In genomic region chr2:137772451-137772850, GRCh38 we compare ENCODE assay signal across 19 cellular contexts.
"Had no signal": no experiment of that assay in that cellular context is flagged by ENCODE, and none has a peak within 500 bp of the region (broad histone marks: within the 10 kb centered on the region; RNA-seq: fewer than 3 reads in every experiment).

No MANE protein-coding gene starts in this region.

- H3K27ac ChIP-seq: epithelial cell of prostate, esophagus muscularis mucosa, gastrocnemius medialis, heart right ventricle, ovary, right atrium auricular region, sigmoid colon, skin epidermis, stomach, thyroid gland had no signal

- H3K4me3 ChIP-seq: esophagus muscularis mucosa, gastrocnemius medialis, heart right ventricle, ovary, right atrium auricular region, sigmoid colon, skin epidermis, stomach, thyroid gland had no signal

- H3K36me3 Mint-ChIP-seq: naive thymus-derived CD4-positive, alpha-beta T cell; type B pancreatic cell had no signal

- FAIRE-seq: urothelium cell line had no signal

- H3K4me3 Mint-ChIP-seq: naive thymus-derived CD4-positive, alpha-beta T cell; type B pancreatic cell had no signal

- H3K9me3 ChIP-seq: gastrocnemius medialis, ovary, right atrium auricular region, sigmoid colon, stomach, thyroid gland had no signal

- H3K27me3 Mint-ChIP-seq: type B pancreatic cell had no signal

- H3K4me1 ChIP-seq: esophagus muscularis mucosa, gastrocnemius medialis, heart right ventricle, right atrium auricular region, sigmoid colon, stomach, thyroid gland had no signal

- H3K36me3 ChIP-seq: esophagus muscularis mucosa, gastrocnemius medialis, heart right ventricle, ovary, right atrium auricular region, sigmoid colon, stomach, thyroid gland had no signal

- H3K27me3 ChIP-seq: esophagus muscularis mucosa, gastrocnemius medialis, heart right ventricle, ovary, right atrium auricular region, sigmoid colon, stomach, thyroid gland had no signal

- H3K27ac Mint-ChIP-seq: naive thymus-derived CD4-positive, alpha-beta T cell; type B pancreatic cell had no signal

- DNase-seq: effector memory CD4-positive, alpha-beta T cell; gastrocnemius medialis; heart right ventricle; islet precursor cell; mammary epithelial cell; naive thymus-derived CD4-positive, alpha-beta T cell; nucleus accumbens; ovary; sigmoid colon; stimulated activated naive CD4-positive, alpha-beta T cell; stomach; substantia nigra; thyroid gland had no signal

- H3K4me1 Mint-ChIP-seq: naive thymus-derived CD4-positive, alpha-beta T cell had no signal
